In the genomic region with DNA sequence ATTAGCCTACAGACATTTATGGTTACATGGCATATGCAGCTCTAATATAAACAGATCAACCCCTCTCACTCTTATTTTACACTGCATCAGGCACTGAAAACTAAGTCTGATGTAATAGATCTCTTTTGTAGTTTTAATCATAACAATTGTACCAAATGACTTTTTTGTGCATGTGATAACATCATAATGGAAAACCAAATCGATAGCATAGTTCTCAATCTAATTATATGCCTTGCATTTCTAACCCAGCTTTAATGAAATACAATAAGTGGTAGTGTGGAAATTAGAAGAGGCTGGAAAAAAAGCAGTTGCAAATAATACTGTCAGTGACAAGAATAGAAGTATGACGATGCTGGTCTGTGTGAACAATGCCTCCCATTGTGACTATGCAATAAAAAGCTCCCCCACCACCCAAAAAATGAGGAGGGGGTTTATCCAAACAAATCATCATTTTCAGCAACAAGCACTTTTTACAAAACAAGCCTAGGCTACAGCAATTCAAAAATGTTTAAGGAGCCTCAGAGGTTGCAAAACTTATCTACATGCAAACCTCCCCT, we compare ENCODE assay signal across 20 cellular contexts.
DNase-seq lines count a peak whose midpoint lies in the region; TF ChIP-seq lines count a peak whose summit lies in the region.
"Had no signal": no experiment of that assay in that cellular context is flagged by ENCODE, and none has a peak within 500 bp of the region (broad histone marks: within the 10 kb centered on the region; RNA-seq: fewer than 3 reads in every experiment).

No MANE protein-coding gene starts in this region.

- H3F3A ChIP-seq in SK-N-SH (replicated peaks; ENCODE audit: insufficient read depth): no peaks in the 10 kb centered on the region

- H3K4me2 ChIP-seq in SK-N-SH: no peak overlapping the region
- H3K4me2 ChIP-seq: A549, BLaER1 had no signal

- H3K4me3 ChIP-seq in SK-N-SH (ENCODE audit: low read depth in 2 of 2, low read length in 1 of 2): no peak overlapping the region
- H3K4me3 ChIP-seq in tibial artery: no peak overlapping the region
- H3K4me3 ChIP-seq: A549, BLaER1, GM23248, HAP-1, SJCRH30 had no signal

- 4% methylated on average over 2 of the region's 2 CpGs for WGBS in SK-N-SH (ENCODE audit: low lambda C conversion rate)

- H3K79me2 ChIP-seq in SK-N-SH (ENCODE audit: insufficient read depth): no peaks in the 10 kb centered on the region

- TF ChIP-seq CTCF in SK-N-SH (IDR thresholded peaks at IDR 0.05) (no peak), tibial artery (IDR thresholded peaks at IDR 0.05) (no peak)

- intact Hi-C loops in tibial artery (cut with DNase I; ENCODE audit: low total_unique reads): no loop called here

- H2AFZ ChIP-seq in SK-N-SH (ENCODE audit: low read depth): no peak overlapping the region
- H2AFZ ChIP-seq: GM23248 had no signal

- H3K9me2 ChIP-seq in SK-N-SH: no peaks in the 10 kb centered on the region

- H3K27me3 ChIP-seq in SK-N-SH (ENCODE audit: insufficient read depth): no peaks in the 10 kb centered on the region
- no peaks in the 10 kb centered on the region for H3K27me3 ChIP-seq in tibial artery
- H3K27me3 ChIP-seq: BLaER1, SJCRH30 had no signal

- CTCF ChIA-PET in SK-N-SH (lab: Yijun Ruan, JAX): interaction anchor here (0.7 to 1.4 kb wide), 5 partner anchors 16 to 394 kb away, joined by 3 to 5 read pairs (median 3); no protein-coding TSS in a partner anchor

- POLR2A ChIA-PET in SK-N-SH (lab: Yijun Ruan, JAX): no interaction called here

- peak in 1 of 2 experiments; percentile 63; a peak in 1 of 4 replicates for TF ChIP-seq EP300 in SK-N-SH (IDR thresholded peaks at IDR 0.05; ENCODE audit: borderline replicate concordance in 1 of 2, low read depth in 1 of 2, low read length in 1 of 2)

- DNase-seq in NCI-H2107 treated with DMSO at 0.1 percent for 48 hours (lab: John Stamatoyannopoulos, UW; ENCODE audit: unreplicated experiment) (peak; percentile 9), NCI-H2107 (lab: John Stamatoyannopoulos, UW) (no peak), SK-N-SH (peak; percentile 17), inferior parietal cortex (ENCODE audit: extremely low spot score) (peak; percentile 38), tibial artery (no peak), MV-4-11 (lab: John Stamatoyannopoulos, UW) (no peak)
- DNase-seq: Calu3; CD4-positive, alpha-beta memory T cell; GF-D8; GM23248; NCI-H1048; NCI-H2029; NCI-H2227 treated with DMSO at 0.1 percent for 48 hours; NCI-H510A treated with DMSO at 0.1 percent for 48 hours; SJCRH30; SW 1271 had no signal

- H3K4me1 ChIP-seq in SK-N-SH (ENCODE audit: control insufficient read depth in 1 of 2, insufficient read depth in 2 of 2, low read depth in 1 of 2, low read length in 1 of 2) (peaks cover 0 to 5% of the 10 kb centered on the region in 2 experiments; a peak in 2 of 4 replicates), tibial artery (no peaks in the 10 kb centered on the region)
- H3K4me1 ChIP-seq: A549, HAP-1, SJCRH30 had no signal

- H3K9ac ChIP-seq in SK-N-SH: no peak overlapping the region
- H3K9ac ChIP-seq: BLaER1, GM23248 had no signal

- H3K36me3 ChIP-seq in SK-N-SH (replicated peaks in 1 of 2; ENCODE audit: control insufficient read depth in 1 of 2, insufficient read depth in 2 of 2, low read length in 1 of 2) (no peaks in the 10 kb centered on the region), tibial artery (no peaks in the 10 kb centered on the region)
- H3K36me3 ChIP-seq: BLaER1, HAP-1, SJCRH30 had no signal

- H4K20me1 ChIP-seq in SK-N-SH (ENCODE audit: insufficient read depth): no peaks in the 10 kb centered on the region
- H4K20me1 ChIP-seq: BLaER1 had no signal

- no peak; the same call in 1 of the 2 replicates for TF ChIP-seq RAD21 in SK-N-SH (IDR thresholded peaks at IDR 0.05; ENCODE audit: low read length)

- no peaks in the 10 kb centered on the region for H3K9me3 ChIP-seq in SK-N-SH
- H3K9me3 ChIP-seq in tibial artery: peaks cover 0 to 6% (median 0%) of the 10 kb centered on the region in 3 donors
- H3K9me3 ChIP-seq: A549, BLaER1, HAP-1, SJCRH30 had no signal

- H3K27ac ChIP-seq in SK-N-SH (ENCODE audit: low read depth in 2 of 2, low read length in 1 of 2): peak overlapping the region in 1 of 2 experiments; percentile 53; a peak in 2 of 4 replicates
- peak overlapping the region; percentile 31 for H3K27ac ChIP-seq in temporal lobe (ENCODE audit: low read depth, low read length)
- no peak overlapping the region for H3K27ac ChIP-seq in tibial artery
- H3K27ac ChIP-seq: A549, BLaER1, GM23248, SJCRH30 had no signal

TF ChIP-seq in SK-N-SH, 30 proteins besides CTCF, POLR2A, EP300 and RAD21:
- TF ChIP-seq, protein P1, sequence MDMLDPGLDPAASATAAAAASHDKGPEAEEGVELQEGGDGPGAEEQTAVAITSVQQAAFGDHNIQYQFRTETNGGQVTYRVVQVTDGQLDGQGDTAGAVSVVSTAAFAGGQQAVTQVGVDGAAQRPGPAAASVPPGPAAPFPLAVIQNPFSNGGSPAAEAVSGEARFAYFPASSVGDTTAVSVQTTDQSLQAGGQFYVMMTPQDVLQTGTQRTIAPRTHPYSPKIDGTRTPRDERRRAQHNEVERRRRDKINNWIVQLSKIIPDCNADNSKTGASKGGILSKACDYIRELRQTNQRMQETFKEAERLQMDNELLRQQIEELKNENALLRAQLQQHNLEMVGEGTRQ (IDR thresholded peaks at IDR 0.05; ENCODE audit: borderline replicate concordance, low read depth, low read length): no peak
- TF ChIP-seq SMC3 (IDR thresholded peaks at IDR 0.05; ENCODE audit: low read depth, low read length) (no peak), NFIC (IDR thresholded peaks at IDR 0.05; ENCODE audit: borderline replicate concordance) (no peak), CHD2 (IDR thresholded peaks at IDR 0.05; ENCODE audit: low read length, partially characterized antibody) (peak; percentile 44), GATA2 (CRISPR knock-in tag; IDR thresholded peaks at IDR 0.05) (peak; percentile 86), RXRA (IDR thresholded peaks at IDR 0.05; ENCODE audit: borderline replicate concordance, low read depth) (no peak)
- TF ChIP-seq, protein P2, sequence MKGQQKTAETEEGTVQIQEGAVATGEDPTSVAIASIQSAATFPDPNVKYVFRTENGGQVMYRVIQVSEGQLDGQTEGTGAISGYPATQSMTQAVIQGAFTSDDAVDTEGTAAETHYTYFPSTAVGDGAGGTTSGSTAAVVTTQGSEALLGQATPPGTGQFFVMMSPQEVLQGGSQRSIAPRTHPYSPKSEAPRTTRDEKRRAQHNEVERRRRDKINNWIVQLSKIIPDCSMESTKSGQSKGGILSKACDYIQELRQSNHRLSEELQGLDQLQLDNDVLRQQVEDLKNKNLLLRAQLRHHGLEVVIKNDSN (IDR thresholded peaks at IDR 0.05; ENCODE audit: borderline replicate concordance, low read depth): no peak

Comparison
In these comparisons a context has a peak if more than half of its experiments do, and no peak if none do; other contexts are left out.
1. DNase-seq: peak in NCI-H2107 treated with DMSO at 0.1 percent for 48 hours (single experiment), SK-N-SH (single experiment) and inferior parietal cortex (single experiment); none in NCI-H2107 (single experiment), tibial artery (0 of 2) and MV-4-11 (single experiment).